Comparison of ENCODE assay signal across 9 cellular contexts in the genomic region with DNA sequence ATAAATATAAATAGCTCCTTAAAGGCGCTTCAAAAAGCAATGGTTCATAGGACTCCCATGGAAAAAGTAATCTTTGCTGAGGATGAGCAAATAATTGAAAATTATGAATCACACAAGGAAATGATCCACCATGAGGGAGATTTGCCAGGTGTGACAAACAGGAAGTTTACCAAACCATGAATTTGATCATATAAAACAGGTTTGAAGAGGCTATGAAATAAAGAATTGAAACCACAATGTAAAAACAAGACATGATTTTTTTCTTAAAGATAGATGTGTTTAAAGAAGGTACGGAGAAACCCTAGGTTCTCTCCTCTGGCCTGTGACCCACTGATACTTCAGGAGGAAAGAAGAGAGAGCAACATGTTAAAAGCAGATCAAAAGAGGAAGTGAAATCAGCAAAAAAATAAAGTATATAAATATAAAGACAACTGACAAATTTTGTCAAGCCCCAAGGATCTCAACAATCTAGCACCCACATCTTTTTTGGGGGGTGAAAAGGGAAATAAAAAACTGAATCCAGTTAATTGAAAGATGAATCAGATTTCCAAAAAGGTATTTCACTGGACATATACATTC.
DNase-seq lines count a peak whose midpoint lies in the region; ATAC-seq and TF ChIP-seq lines count a peak whose summit lies in the region.
"Had no signal": no experiment of that assay in that cellular context is flagged by ENCODE, and none has a peak within 500 bp of the region (broad histone marks: within the 10 kb centered on the region; RNA-seq: fewer than 3 reads in every experiment).

No MANE protein-coding gene starts in this region.

- peak overlapping the region; percentile 80 to 98 (median 94) for H3K27ac Mint-ChIP-seq in naive B cell

- intact Hi-C loops in ovary (cut with DNase I), result no loop called here

- H3K4me1 ChIP-seq in ovary (ENCODE audit: insufficient read depth) (peaks cover 3% of the 10 kb centered on the region), Peyer's patch (no peaks in the 10 kb centered on the region)

- H3K9me3 Mint-ChIP-seq in naive B cell, result peaks cover 23 to 54% (median 42%) of the 10 kb centered on the region in 7 donors

- no peaks in the 10 kb centered on the region for H3K9me3 ChIP-seq in MG63
- no peaks in the 10 kb centered on the region for H3K9me3 ChIP-seq in ovary
- no peaks in the 10 kb centered on the region for H3K9me3 ChIP-seq in Peyer's patch
- H3K9me3 ChIP-seq: upper lobe of left lung had no signal

- no peaks in the 10 kb centered on the region for H3K27me3 Mint-ChIP-seq in naive B cell

- TF ChIP-seq CTCF in ovary (IDR thresholded peaks at IDR 0.05), result no peak
- no peak for TF ChIP-seq CTCF in Peyer's patch (IDR thresholded peaks at IDR 0.05)

- no peaks in the 10 kb centered on the region for H3K27me3 ChIP-seq in MG63
- no peaks in the 10 kb centered on the region for H3K27me3 ChIP-seq in ovary
- no peaks in the 10 kb centered on the region for H3K27me3 ChIP-seq in Peyer's patch
- H3K27me3 ChIP-seq: upper lobe of left lung had no signal

- DNase-seq in NCI-H2029 (lab: John Stamatoyannopoulos, UW) (peak; percentile 20), NCI-H2029 treated with DMSO at 0.1 percent for 48 hours (lab: John Stamatoyannopoulos, UW) (no peak), MG63 (peak; percentile 9), naive B cell (peak; percentile 79), ovary (no peak), Peyer's patch (no peak), cerebellar cortex (ENCODE audit: low spot score) (no peak)
- DNase-seq: upper lobe of left lung had no signal

- H3K4me3 Mint-ChIP-seq in naive B cell, result peak overlapping the region; percentile 31 to 90 (median 73)

- TF ChIP-seq EP300 in ovary (IDR thresholded peaks at IDR 0.05), result no peak

- H3K4me3 ChIP-seq in MG63, result no peak overlapping the region
- H3K4me3 ChIP-seq in ovary, result no peak overlapping the region
- no peak overlapping the region for H3K4me3 ChIP-seq in Peyer's patch
- H3K4me3 ChIP-seq: upper lobe of left lung had no signal

- H3K36me3 ChIP-seq in MG63, result no peaks in the 10 kb centered on the region
- H3K36me3 ChIP-seq in ovary, result no peaks in the 10 kb centered on the region
- no peaks in the 10 kb centered on the region for H3K36me3 ChIP-seq in Peyer's patch
- H3K36me3 ChIP-seq: upper lobe of left lung had no signal

- peaks cover 34 to 46% of the 10 kb centered on the region in 2 donors for H3K36me3 Mint-ChIP-seq in naive B cell

- WGBS in ovary, 3 donors, result 96 to 99% (median 98%) methylated on average over 2 of the region's 2 CpGs

- H3K27ac ChIP-seq in ovary (no peak overlapping the region), Peyer's patch (peak overlapping the region in 1 of 4 donors; percentile 7)

- H3K4me1 Mint-ChIP-seq in naive B cell, result peaks cover 40 to 54% (median 51%) of the 10 kb centered on the region in 3 donors

- TF ChIP-seq POLR2A in ovary (IDR thresholded peaks at IDR 0.05) (no peak), Peyer's patch (IDR thresholded peaks at IDR 0.05) (no peak)

- peak; percentile 85 for ATAC-seq in HG02798 (IDR thresholded peaks at IDR 0.05; ENCODE audit: poor library complexity, unreplicated experiment)
- peak; percentile 96 to 98 for ATAC-seq in naive B cell (ENCODE audit: low read depth in 2 of 2)

Comparison
In these comparisons a context has a peak if more than half of its experiments do, and no peak if none do; other contexts are left out.
1. DNase-seq: peak in NCI-H2029 (single experiment), MG63 (single experiment) and naive B cell (single experiment); none in NCI-H2029 treated with DMSO at 0.1 percent for 48 hours (single experiment), ovary (0 of 5), Peyer's patch (0 of 3) and cerebellar cortex (single experiment).